10 cellular contexts compared by ENCODE assay signal in genomic region chr1:66372522-66373071, GRCh38.
DNase-seq lines count a peak whose midpoint lies in the region; ATAC-seq and TF ChIP-seq lines count a peak whose summit lies in the region.
"Had no signal": no experiment of that assay in that cellular context is flagged by ENCODE, and none has a peak within 500 bp of the region (broad histone marks: within the 10 kb centered on the region; RNA-seq: fewer than 3 reads in every experiment).

No MANE protein-coding gene starts in this region.

- DNase-seq in GM23248 (no peak), trophoblast cell (peak in 1 of 2 donors; percentile 27), DMS 273 treated with DMSO at 0.1 percent for 48 hours (lab: John Stamatoyannopoulos, UW) (no peak), T1000 (lab: John Stamatoyannopoulos, UW) (no peak)
- no peak for DNase-seq in activated naive CD8-positive, alpha-beta T cell treated with anti-CD3 and anti-CD28 coated beads, Interleukin-2, amount 10 ng/mL, durations not matched to agents 7 days and 5 days
- DNase-seq: amniotic stem cell, DND-41 had no signal

- H3K23ac ChIP-seq in trophoblast cell (ENCODE audit: low read length), result no peak overlapping the region

- H2BK12ac ChIP-seq in trophoblast cell (ENCODE audit: low read length), result no peak overlapping the region

- POLR2A ChIA-PET in activated naive CD8-positive, alpha-beta T cell treated with anti-CD3 and anti-CD28 coated beads, Interleukin-2, amount 10 ng/mL, durations not matched to agents 7 days and 5 days (lab: Charles Lee), result interaction anchor here (1.1 kb wide), 1 partner anchor 72 kb away, joined by 3 read pairs; no protein-coding TSS in a partner anchor

- H3K14ac ChIP-seq in trophoblast cell (ENCODE audit: low read length), result no peak overlapping the region

- H3K27me3 ChIP-seq in DOHH2 (ENCODE audit: control insufficient read depth, low read length) (no peaks in the 10 kb centered on the region), GM23248 (replicated peaks; ENCODE audit: insufficient read depth) (no peaks in the 10 kb centered on the region), trophoblast cell (ENCODE audit: insufficient read depth, low read length) (no peaks in the 10 kb centered on the region)

- H3F3A ChIP-seq in DOHH2 (ENCODE audit: control insufficient read depth, insufficient read depth) (peaks cover 4% of the 10 kb centered on the region; the same call in 1 of the 2 replicates), GM23248 (ENCODE audit: insufficient read depth) (peaks cover 77% of the 10 kb centered on the region)

- no peaks in the 10 kb centered on the region for H4K20me1 ChIP-seq in DOHH2 (ENCODE audit: control insufficient read depth, insufficient read depth, low read depth, low read length)
- no peaks in the 10 kb centered on the region for H4K20me1 ChIP-seq in GM23248 (ENCODE audit: insufficient read depth)

- no peak for TF ChIP-seq CTCF in DOHH2 (IDR thresholded peaks at IDR 0.05; ENCODE audit: low read depth, low read length, poor library complexity, severe bottlenecking)

- H2AFZ ChIP-seq in GM23248 (no peak overlapping the region), trophoblast cell (ENCODE audit: insufficient read depth, low read length, poor library complexity) (no peak overlapping the region)

- peaks cover 50% of the 10 kb centered on the region for H3K4me1 Mint-ChIP-seq in activated naive CD8-positive, alpha-beta T cell treated with anti-CD3 and anti-CD28 coated beads, Interleukin-2, amount 10 ng/mL, durations not matched to agents 7 days and 5 days

- no peak overlapping the region for H4K12ac ChIP-seq in trophoblast cell (ENCODE audit: low read depth, low read length)

- 87 to 90% methylated on average over 6 of the region's 6 CpGs for WGBS in GM23248 (ENCODE audit: low coverage in 1 of 2, low lambda C conversion rate in 2 of 2, missing lambda C conversion rate in 2 of 2), 2 experiments
- WGBS in trophoblast cell (ENCODE audit: extremely low coverage, insufficient coverage, insufficient read length), result no CpG with 5 or more reads among the region's 6 CpGs

- peak overlapping the region; percentile 59 for H3K27ac ChIP-seq in DOHH2 (ENCODE audit: low read depth, low read length)
- peak overlapping the region; percentile 95 for H3K27ac ChIP-seq in GM23248
- H3K27ac ChIP-seq in trophoblast cell (ENCODE audit: low read depth, low read length), result peak overlapping the region; percentile 77

- H3K4me3 Mint-ChIP-seq in activated naive CD8-positive, alpha-beta T cell treated with anti-CD3 and anti-CD28 coated beads, Interleukin-2, amount 10 ng/mL, durations not matched to agents 7 days and 5 days, result peak overlapping the region; percentile 48

- peaks cover 3% of the 10 kb centered on the region for H3K79me1 ChIP-seq in trophoblast cell (ENCODE audit: low read length)

- no peak for ATAC-seq in activated naive CD8-positive, alpha-beta T cell treated with anti-CD3 and anti-CD28 coated beads, Interleukin-2, amount 10 ng/mL, durations not matched to agents 7 days and 5 days (ENCODE audit: low read depth)
- ATAC-seq in HG03139 (IDR thresholded peaks at IDR 0.05; ENCODE audit: unreplicated experiment), result no peak
- ATAC-seq in HG02610 (IDR thresholded peaks at IDR 0.05; ENCODE audit: unreplicated experiment), result no peak

- H3K9me3 ChIP-seq in DOHH2 (ENCODE audit: control insufficient read depth, insufficient read depth, low read length) (no peaks in the 10 kb centered on the region), GM23248 (ENCODE audit: low read depth) (no peaks in the 10 kb centered on the region), trophoblast cell (ENCODE audit: insufficient read depth, low read depth, low read length) (peaks cover 1% of the 10 kb centered on the region)

- peak overlapping the region; percentile 64 for H4K91ac ChIP-seq in trophoblast cell (ENCODE audit: low read depth, low read length)

- peak overlapping the region; percentile 77 for H3K27ac Mint-ChIP-seq in activated naive CD8-positive, alpha-beta T cell treated with anti-CD3 and anti-CD28 coated beads, Interleukin-2, amount 10 ng/mL, durations not matched to agents 7 days and 5 days

- peak overlapping the region; percentile 62 for H3K4me2 ChIP-seq in DOHH2 (ENCODE audit: low read length)
- peak overlapping the region; percentile 74 for H3K4me2 ChIP-seq in GM23248 (ENCODE audit: unreplicated experiment)
- no peak overlapping the region for H3K4me2 ChIP-seq in trophoblast cell (ENCODE audit: low read length)

- no peaks in the 10 kb centered on the region for H3K27me3 Mint-ChIP-seq in activated naive CD8-positive, alpha-beta T cell treated with anti-CD3 and anti-CD28 coated beads, Interleukin-2, amount 10 ng/mL, durations not matched to agents 7 days and 5 days

- H3K9me3 Mint-ChIP-seq in activated naive CD8-positive, alpha-beta T cell treated with anti-CD3 and anti-CD28 coated beads, Interleukin-2, amount 10 ng/mL, durations not matched to agents 7 days and 5 days, result no peaks in the 10 kb centered on the region

- H3K79me2 ChIP-seq in DOHH2 (ENCODE audit: control insufficient read depth, low read length), result no peaks in the 10 kb centered on the region
- peaks cover 12% of the 10 kb centered on the region; the same call in 1 of the 2 replicates for H3K79me2 ChIP-seq in GM23248 (ENCODE audit: insufficient read depth)
- no peaks in the 10 kb centered on the region for H3K79me2 ChIP-seq in trophoblast cell (ENCODE audit: control insufficient read depth, insufficient read depth, low read length, poor library complexity)

- H3K9ac ChIP-seq in GM23248 (peak overlapping the region; percentile 69; the same call in 1 of the 2 replicates), trophoblast cell (ENCODE audit: low read length) (no peak overlapping the region)

- H3K36me3 Mint-ChIP-seq in activated naive CD8-positive, alpha-beta T cell treated with anti-CD3 and anti-CD28 coated beads, Interleukin-2, amount 10 ng/mL, durations not matched to agents 7 days and 5 days, result peaks cover 58% of the 10 kb centered on the region

- peak overlapping the region; percentile 3 for H2AK5ac ChIP-seq in trophoblast cell (ENCODE audit: low read length)

- H3K4me3 ChIP-seq in DOHH2 (ENCODE audit: low read length) (peak overlapping the region; percentile 23), GM23248 (no peak overlapping the region), trophoblast cell (ENCODE audit: low read depth, low read length) (no peak overlapping the region)

- in situ Hi-C loops in GM23248 (cut with MboI), result no loop called here

- H3K36me3 ChIP-seq in DOHH2 (ENCODE audit: control insufficient read depth, low read length), result no peaks in the 10 kb centered on the region; the same call in 1 of the 2 replicates
- H3K36me3 ChIP-seq in GM23248 (ENCODE audit: low read depth), result peaks cover 42% of the 10 kb centered on the region
- no peaks in the 10 kb centered on the region for H3K36me3 ChIP-seq in trophoblast cell (ENCODE audit: control insufficient read depth in 1 of 2, insufficient read depth in 2 of 2, low read length in 2 of 2)

- H2BK5ac ChIP-seq in trophoblast cell (ENCODE audit: low read depth, low read length, poor library complexity), result peak overlapping the region; percentile 8

- H4K8ac ChIP-seq in trophoblast cell (ENCODE audit: low read depth, low read length), result no peak overlapping the region

- no peaks in the 10 kb centered on the region for H3K9me2 ChIP-seq in DOHH2 (replicated peaks; ENCODE audit: control insufficient read depth, low read length)
- no peaks in the 10 kb centered on the region for H3K9me2 ChIP-seq in GM23248 (ENCODE audit: insufficient read depth)

- no peak overlapping the region for H3K18ac ChIP-seq in trophoblast cell (ENCODE audit: low read length)

- peak overlapping the region; percentile 4 for H2BK120ac ChIP-seq in trophoblast cell (ENCODE audit: insufficient read depth, low read length, poor library complexity)

- no peak overlapping the region for H3K4ac ChIP-seq in trophoblast cell (ENCODE audit: low read depth, low read length)

- H3K4me1 ChIP-seq in DOHH2 (ENCODE audit: control insufficient read depth, low read length) (peaks cover 77% of the 10 kb centered on the region), GM23248 (ENCODE audit: insufficient read depth) (peaks cover 60% of the 10 kb centered on the region), trophoblast cell (ENCODE audit: control insufficient read depth in 1 of 2, insufficient read depth in 2 of 2, low read length in 2 of 2) (peaks cover 0 to 7% of the 10 kb centered on the region in 2 experiments)
